14 cellular contexts compared by ENCODE assay signal in genomic region chr10:66550351-66550750, GRCh38.
A peak's percentile ranks its signal among the peaks of the same experiment; 100 is the strongest.
DNase-seq lines count a peak whose midpoint lies in the region.
"Had no signal": no experiment of that assay in that cellular context is flagged by ENCODE, and none has a peak within 500 bp of the region (broad histone marks: within the 10 kb centered on the region; RNA-seq: fewer than 3 reads in every experiment).

No MANE protein-coding gene starts in this region.

- no peaks in the 10 kb centered on the region for H3K36me3 ChIP-seq in HAP-1 (replicated peaks)

- DNase-seq in DMS 273 treated with DMSO at 0.1 percent for 48 hours (lab: John Stamatoyannopoulos, UW) (peak; percentile 11), NCI-H524 treated with DMSO at 0.1 percent for 48 hours (lab: John Stamatoyannopoulos, UW) (peak; percentile 5), cerebellum (ENCODE audit: low spot score) (peak; percentile 34), HAP-1 (ENCODE audit: low spot score in 2 of 2) (no peak), ACHN (no peak), NCI-H774 (lab: John Stamatoyannopoulos, UW) (no peak)
- DNase-seq: AML-193; Caco-2; CD4-positive, alpha-beta T cell; DMS53; DND-41; EL; GM23248; HCEC 1CT had no signal

- H3K27me3 ChIP-seq in HAP-1 (ENCODE audit: low read depth): no peaks in the 10 kb centered on the region

- no peaks in the 10 kb centered on the region for H3K9me3 ChIP-seq in HAP-1

- H3K4me1 ChIP-seq in HAP-1: no peaks in the 10 kb centered on the region
- H3K4me1 ChIP-seq: Caco-2 had no signal

- no peak overlapping the region for H3K4me3 ChIP-seq in HAP-1
- H3K4me3 ChIP-seq: GM23248 had no signal

- in situ Hi-C loops in HAP-1 (cut with MboI; ENCODE audit: low sequenced_read_pairs) (no loop called here), ACHN (cut with HindIII; ENCODE audit: low pct_ligation_motif_present, low pct_unique_long_range_greater_than_20kb, low sequenced_read_pairs) (no loop called here)

Comparison
In these comparisons a context has a peak if more than half of its experiments do, and no peak if none do; other contexts are left out.
1. DNase-seq: peak in DMS 273 treated with DMSO at 0.1 percent for 48 hours (single experiment), NCI-H524 treated with DMSO at 0.1 percent for 48 hours (single experiment) and cerebellum (single experiment); none in HAP-1 (0 of 2), ACHN (single experiment) and NCI-H774 (single experiment).